Comparison of ENCODE assay signal across 13 cellular contexts in the genomic region with DNA sequence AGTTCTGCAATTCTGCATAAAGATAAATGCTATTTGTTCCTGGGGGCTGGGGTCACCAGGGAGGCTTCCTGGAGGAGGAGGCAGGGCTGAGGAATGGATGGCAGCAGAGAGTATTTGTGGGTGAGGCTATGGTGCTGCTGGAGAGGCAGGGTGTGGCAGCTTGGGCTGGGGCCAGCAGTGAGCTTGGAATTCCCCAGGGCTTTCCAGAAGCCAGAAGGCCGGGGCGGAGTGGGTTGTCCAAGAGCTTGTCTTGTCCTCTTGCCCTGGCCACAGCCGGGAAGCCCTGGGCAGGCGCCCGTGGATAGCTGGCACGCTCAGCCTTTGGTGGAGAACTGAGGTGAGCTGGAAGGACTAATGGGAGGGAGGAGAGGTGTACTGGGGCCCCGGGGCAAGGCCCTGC. TPM values are rescaled to one million over a fixed set of nuclear protein-coding genes. Genes with fewer than 3 reads are reported as not detected.
DNase-seq lines count a peak whose midpoint lies in the region; ATAC-seq and TF ChIP-seq lines count a peak whose summit lies in the region.
"Had no signal": no experiment of that assay in that cellular context is flagged by ENCODE, and none has a peak within 500 bp of the region (broad histone marks: within the 10 kb centered on the region; RNA-seq: fewer than 3 reads in every experiment).

No MANE protein-coding gene starts in this region.

- H3K27me3 ChIP-seq in PC-9 (ENCODE audit: insufficient read depth, low read depth) = no peaks in the 10 kb centered on the region
- H3K27me3 ChIP-seq in foreskin keratinocyte = peaks cover 1% of the 10 kb centered on the region

- H4K20me1 ChIP-seq in PC-9 (ENCODE audit: insufficient read depth) = no peaks in the 10 kb centered on the region

- H3K36me3 ChIP-seq in PC-9 (ENCODE audit: low read depth) = no peaks in the 10 kb centered on the region
- H3K36me3 ChIP-seq: WERI-Rb-1 had no signal

- H3K9me2 ChIP-seq in PC-9 (ENCODE audit: insufficient read depth) = no peaks in the 10 kb centered on the region

- H3K79me2 ChIP-seq in PC-9 (ENCODE audit: low read depth) = no peaks in the 10 kb centered on the region

- H2AFZ ChIP-seq in PC-9 = no peak overlapping the region

- TF ChIP-seq CTCF in PC-9 (conservative IDR thresholded peaks at IDR 0.05) (no peak), foreskin keratinocyte (conservative IDR thresholded peaks at IDR 0.05) (no peak)

- H3K9me3 Mint-ChIP-seq in activated naive CD4-positive, alpha-beta T cell treated with anti-CD3 and anti-CD28 coated beads, Interleukin-2, amount 10 ng/mL, durations not matched to agents 7 days and 5 days = no peaks in the 10 kb centered on the region
- H3K9me3 Mint-ChIP-seq: activated T-cell treated with anti-CD3 and anti-CD28 coated beads, Interleukin-2, amount 50 U/mL, for 4 hours; CD8-positive, alpha-beta T cell; nephron had no signal

- BruUV-seq in PC-9 (replicated peaks; lab: Mats Ljungman, UMichigan) = no TSS peak

- DNase-seq in ELR (ENCODE audit: low read depth) = peak; percentile 32
- DNase-seq in PC-9 = peak; percentile 44 to 84
- peak in 1 of 2 donors; percentile 44 for DNase-seq in foreskin keratinocyte
- DNase-seq in posterior vena cava (ENCODE audit: low spot score) = peak; percentile 85
- DNase-seq in activated naive CD4-positive, alpha-beta T cell treated with anti-CD3 and anti-CD28 coated beads, Interleukin-2, amount 10 ng/mL, durations not matched to agents 7 days and 5 days = no peak
- DNase-seq: activated T-cell treated with anti-CD3 and anti-CD28 coated beads, Interleukin-2, amount 50 U/mL, for 4 hours; CD8-positive, alpha-beta T cell; SHP77 treated with DMSO at 0.1 percent for 48 hours; WERI-Rb-1 had no signal

- no peak overlapping the region for H3K27ac Mint-ChIP-seq in activated naive CD4-positive, alpha-beta T cell treated with anti-CD3 and anti-CD28 coated beads, Interleukin-2, amount 10 ng/mL, durations not matched to agents 7 days and 5 days
- H3K27ac Mint-ChIP-seq: CD8-positive, alpha-beta T cell; nephron had no signal

- H3F3A ChIP-seq in PC-9 (ENCODE audit: insufficient read depth, low read depth) = no peaks in the 10 kb centered on the region

- H3K4me3 ChIP-seq in PC-9 = no peak overlapping the region

- H3K27ac ChIP-seq in PC-9 (no peak overlapping the region), foreskin keratinocyte (peak overlapping the region; percentile 19)
- H3K27ac ChIP-seq: WERI-Rb-1 had no signal

- H3K27me3 Mint-ChIP-seq in activated naive CD4-positive, alpha-beta T cell treated with anti-CD3 and anti-CD28 coated beads, Interleukin-2, amount 10 ng/mL, durations not matched to agents 7 days and 5 days = peaks cover 31% of the 10 kb centered on the region

- POLR2A ChIA-PET in PC-9 (lab: Charles Lee; ENCODE audit: unreplicated experiment) = interaction anchor here (0.6 to 0.7 kb wide), 3 partner anchors 135 to 174 kb away, joined by 4 to 16 read pairs (median 6); no protein-coding TSS in a partner anchor

- intact Hi-C loops in PC-9 (cut with micrococcal nuclease; ENCODE audit: unreplicated experiment) (loop anchor here (1.0 kb wide), 3 partner anchors 137 to 343 kb away; no protein-coding TSS in a partner anchor), posterior vena cava (cut with DNase I) (no loop called here)

- H3K4me2 ChIP-seq in PC-9 = peak overlapping the region; percentile 2; the same call in 1 of the 2 replicates

- H3K4me1 Mint-ChIP-seq in activated naive CD4-positive, alpha-beta T cell treated with anti-CD3 and anti-CD28 coated beads, Interleukin-2, amount 10 ng/mL, durations not matched to agents 7 days and 5 days = no peaks in the 10 kb centered on the region
- H3K4me1 Mint-ChIP-seq: nephron had no signal

- H3K4me3 Mint-ChIP-seq in activated naive CD4-positive, alpha-beta T cell treated with anti-CD3 and anti-CD28 coated beads, Interleukin-2, amount 10 ng/mL, durations not matched to agents 7 days and 5 days = no peak overlapping the region
- H3K4me3 Mint-ChIP-seq: activated T-cell treated with anti-CD3 and anti-CD28 coated beads, Interleukin-2, amount 50 U/mL, for 4 hours; CD8-positive, alpha-beta T cell; nephron had no signal

- ATAC-seq in foreskin keratinocyte (peak; percentile 65), GM21390 (IDR thresholded peaks at IDR 0.05; ENCODE audit: unreplicated experiment) (no peak), HG03159 (IDR thresholded peaks at IDR 0.05; ENCODE audit: unreplicated experiment) (no peak), GM18511 (IDR thresholded peaks at IDR 0.05; ENCODE audit: unreplicated experiment) (no peak)
- ATAC-seq: activated T-cell treated with anti-CD3 and anti-CD28 coated beads, Interleukin-2, amount 50 U/mL, for 4 hours; CD8-positive, alpha-beta T cell had no signal

- H3K36me3 Mint-ChIP-seq in activated naive CD4-positive, alpha-beta T cell treated with anti-CD3 and anti-CD28 coated beads, Interleukin-2, amount 10 ng/mL, durations not matched to agents 7 days and 5 days = no peaks in the 10 kb centered on the region
- H3K36me3 Mint-ChIP-seq: CD8-positive, alpha-beta T cell had no signal

- H3K4me1 ChIP-seq in PC-9 (replicated peaks; ENCODE audit: insufficient read depth) = no peaks in the 10 kb centered on the region; the same call in 1 of the 2 replicates
- no peaks in the 10 kb centered on the region for H3K4me1 ChIP-seq in foreskin keratinocyte

- CTCF ChIA-PET in PC-9 (lab: Charles Lee) = interaction anchor here (0.9 kb wide), 1 partner anchor 258 kb away, joined by 3 read pairs; a partner anchor contains a TSS
- CTCF ChIA-PET in activated naive CD4-positive, alpha-beta T cell treated with anti-CD3 and anti-CD28 coated beads, Interleukin-2, amount 10 ng/mL, durations not matched to agents 7 days and 5 days (lab: Charles Lee) = interaction anchor here (1.1 kb wide), 1 partner anchor 152 kb away, joined by 3 read pairs; no protein-coding TSS in a partner anchor

- H3K9me3 ChIP-seq in PC-9 (ENCODE audit: insufficient read depth, low read depth) = no peaks in the 10 kb centered on the region

RNA-seq across cellular contexts. Expression of a gene that starts 27.2 kb away (rescaled TPM):
- total RNA-seq in PC-9 (2021) = 43.8 and 48.8 TPM in 2 replicates
- total RNA-seq in foreskin keratinocyte = 31.8 and 38.2 TPM in 2 replicates
- 9.1 and 9.2 TPM in 2 replicates for polyA plus RNA-seq in foreskin keratinocyte
- total RNA-seq in posterior vena cava = 10 to 100 TPM; 19.9 to 22.6 TPM
